ENCODE assay signal across 23 cellular contexts in genomic region chr4:101774807-101775206, GRCh38. TPM values are rescaled to one million over a fixed set of nuclear protein-coding genes. Genes with fewer than 3 reads are reported as not detected.
A peak's percentile ranks its signal among the peaks of the same experiment; 100 is the strongest.
DNase-seq lines count a peak whose midpoint lies in the region; ATAC-seq, FAIRE-seq and TF ChIP-seq lines count a peak whose summit lies in the region.
"Had no signal": no experiment of that assay in that cellular context is flagged by ENCODE, and none has a peak within 500 bp of the region (broad histone marks: within the 10 kb centered on the region; RNA-seq: fewer than 3 reads in every experiment).

No MANE protein-coding gene starts in this region.

- peak in 1 of 2 experiments; percentile 29; a peak in 1 of 4 replicates for TF ChIP-seq EP300 in HepG2 (IDR thresholded peaks at IDR 0.05; ENCODE audit: low read depth in 2 of 2, low read length in 2 of 2)
- TF ChIP-seq EP300 in HepG2 (CRISPR knock-in tag; IDR thresholded peaks at IDR 0.05; ENCODE audit: borderline replicate concordance), result no peak

- H4K20me1 ChIP-seq in astrocyte (ENCODE audit: insufficient read depth, low read length), result no peaks in the 10 kb centered on the region
- no peaks in the 10 kb centered on the region for H4K20me1 ChIP-seq in HepG2 (ENCODE audit: insufficient read depth, low read length)

- H3K9ac ChIP-seq in astrocyte (ENCODE audit: low read length) (no peak overlapping the region), HepG2 (ENCODE audit: insufficient read depth, low read depth, low read length) (no peak overlapping the region)

- DNase-seq in AG09309 (ENCODE audit: low read depth) (peak; percentile 52), LHCN-M2 (ENCODE audit: low read depth) (peak; percentile 3), astrocyte (ENCODE audit: low read depth) (no peak), HepG2 (ENCODE audit: low spot score) (peak; percentile 68), tibial artery (no peak), DMS79 treated with DMSO at 0.1 percent for 48 hours (lab: John Stamatoyannopoulos, UW) (no peak)
- DNase-seq in stimulated activated CD4-positive, alpha-beta T cell treated with anti-CD3 and anti-CD28 coated beads, Interleukin-2, amount 100 ng/mL, for 48 hours, result no peak
- DNase-seq: activated CD4-positive, CD25-positive, alpha-beta regulatory T cell; adrenal gland; endodermal cell; naive thymus-derived CD8-positive, alpha-beta T cell; NCI-H187 treated with DMSO at 0.1 percent for 48 hours; NCI-H446 treated with DMSO at 0.1 percent for 48 hours; posterior cingulate gyrus; SHP77; stimulated activated CD4-positive, alpha-beta T cell treated with anti-CD3 and anti-CD28 coated beads, Interleukin-12 subunit alpha, Interleukin-12 subunit beta, amount 100 ng/mL, for 4 hours; stimulated activated naive CD4-positive, alpha-beta T cell treated with Interleukin-2 at 50 U/mL for 16 hours; T-helper 2 cell; upper lobe of left lung had no signal

- H2AFZ ChIP-seq in astrocyte (ENCODE audit: low read depth, low read length) (no peak overlapping the region), HepG2 (ENCODE audit: low read length) (no peak overlapping the region)

- CTCF ChIA-PET in HepG2 (lab: Yijun Ruan, JAX; ENCODE audit: low intra/inter-chr PET ratio, low total read pairs), result no interaction called here

- no peak overlapping the region for H3K4me3 Mint-ChIP-seq in astrocyte (ENCODE audit: unreplicated experiment)
- H3K4me3 Mint-ChIP-seq: activated T-helper 17 cell treated with anti-CD3 and anti-CD28 coated beads, Interleukin-2, amount 50 U/mL, for 72 hours; endodermal cell; naive thymus-derived CD8-positive, alpha-beta T cell had no signal

- TF ChIP-seq RAD21 in HepG2 (CRISPR knock-in tag; IDR thresholded peaks at IDR 0.05), result no peak

- H3K79me2 ChIP-seq in astrocyte (ENCODE audit: insufficient read depth, low read length), result no peaks in the 10 kb centered on the region
- no peaks in the 10 kb centered on the region for H3K79me2 ChIP-seq in HepG2 (ENCODE audit: insufficient read depth, low read length)

- no peak overlapping the region for H3K27ac Mint-ChIP-seq in astrocyte (ENCODE audit: unreplicated experiment)
- H3K27ac Mint-ChIP-seq: activated T-helper 17 cell treated with anti-CD3 and anti-CD28 coated beads, Interleukin-2, amount 50 U/mL, for 72 hours; endodermal cell; naive thymus-derived CD8-positive, alpha-beta T cell had no signal

- POLR2A ChIA-PET in HepG2 (lab: Yijun Ruan, JAX), result no interaction called here

- 0% methylated on average over 1 of the region's 1 CpG for WGBS in HepG2 (ENCODE audit: low lambda C conversion rate)

- H3K9me3 ChIP-seq in astrocyte (ENCODE audit: insufficient read depth, low read depth, low read length) (no peaks in the 10 kb centered on the region), HepG2 (ENCODE audit: low read length) (peaks cover 9% of the 10 kb centered on the region; the same call in 1 of the 2 replicates), tibial artery (peaks cover 0 to 16% (median 0%) of the 10 kb centered on the region in 3 donors)

- TF ChIP-seq POLR2A in HepG2 (IDR thresholded peaks at IDR 0.05; ENCODE audit: insufficient read depth in 1 of 2, low read depth in 2 of 2, low read length in 2 of 2), result no peak

- no peak overlapping the region for H3K27ac ChIP-seq in astrocyte (ENCODE audit: low read depth, low read length)
- H3K27ac ChIP-seq in HepG2 (ENCODE audit: extremely low read length, insufficient read depth, low read length), result no peak overlapping the region
- no peak overlapping the region for H3K27ac ChIP-seq in tibial artery
- H3K27ac ChIP-seq: adrenal gland, gastroesophageal sphincter, upper lobe of left lung had no signal

- TF ChIP-seq CTCF in AG09309 (IDR thresholded peaks at IDR 0.05; ENCODE audit: control insufficient read depth, insufficient read depth, low read depth, low read length, missing control alignments), result no peak
- TF ChIP-seq CTCF in astrocyte (IDR thresholded peaks at IDR 0.05; ENCODE audit: insufficient read depth, low read depth, low read length), result no peak
- no peak for TF ChIP-seq CTCF in HepG2 (CRISPR knock-in tag; IDR thresholded peaks at IDR 0.05)
- TF ChIP-seq CTCF in tibial artery (IDR thresholded peaks at IDR 0.05), result no peak

- peaks cover 5% of the 10 kb centered on the region for H3K9me3 Mint-ChIP-seq in astrocyte (ENCODE audit: unreplicated experiment)

- H3K4me2 ChIP-seq in astrocyte (ENCODE audit: low read length) (no peak overlapping the region), HepG2 (ENCODE audit: low read depth, low read length) (no peak overlapping the region; the same call in 1 of the 2 replicates)

- no TSS peak for BruUV-seq in HepG2 (replicated peaks; lab: Mats Ljungman, UMichigan)

- H3K36me3 Mint-ChIP-seq in astrocyte (ENCODE audit: low read depth, unreplicated experiment), result peaks cover 2% of the 10 kb centered on the region

- H3K4me3 ChIP-seq in AG09309 (ENCODE audit: control insufficient read depth, low read depth, low read length), result no peak overlapping the region
- no peak overlapping the region for H3K4me3 ChIP-seq in astrocyte (ENCODE audit: insufficient read depth, low read depth, low read length)
- H3K4me3 ChIP-seq in HepG2 (replicated peaks in 1 of 3; ENCODE audit: insufficient read depth in 1 of 3, low read depth in 2 of 3, low read length in 3 of 3), result no peak overlapping the region
- no peak overlapping the region for H3K4me3 ChIP-seq in tibial artery
- H3K4me3 ChIP-seq: adrenal gland, gastroesophageal sphincter, upper lobe of left lung had no signal

- in situ Hi-C loops in HepG2 (cut with HindIII; ENCODE audit: extremely low pct_ligation_motif_present, low pct_unique_long_range_greater_than_20kb), result no loop called here

- no peaks in the 10 kb centered on the region for H3K4me1 ChIP-seq in astrocyte (ENCODE audit: insufficient read depth, low read length)
- H3K4me1 ChIP-seq in HepG2 (ENCODE audit: insufficient read depth, low read length), result peaks cover 8% of the 10 kb centered on the region; the same call in 1 of the 2 replicates
- no peaks in the 10 kb centered on the region for H3K4me1 ChIP-seq in tibial artery
- H3K4me1 ChIP-seq: adrenal gland, gastroesophageal sphincter, upper lobe of left lung had no signal

- peak; percentile 71 for FAIRE-seq in astrocyte (lab: Jason Lieb, UNC)
- FAIRE-seq in HepG2 (lab: Jason Lieb, UNC), result no peak

- H3K4me1 Mint-ChIP-seq in astrocyte (ENCODE audit: low read depth, unreplicated experiment), result peaks cover 2% of the 10 kb centered on the region
- H3K4me1 Mint-ChIP-seq: activated T-helper 17 cell treated with anti-CD3 and anti-CD28 coated beads, Interleukin-2, amount 50 U/mL, for 72 hours; naive thymus-derived CD8-positive, alpha-beta T cell had no signal

- no peaks in the 10 kb centered on the region for H3K27me3 ChIP-seq in astrocyte (ENCODE audit: insufficient read depth, low read length)
- H3K27me3 ChIP-seq in HepG2 (ENCODE audit: control insufficient read depth in 1 of 2, insufficient read depth in 2 of 2, low read length in 2 of 2), result no peaks in the 10 kb centered on the region
- no peaks in the 10 kb centered on the region for H3K27me3 ChIP-seq in tibial artery
- H3K27me3 ChIP-seq: adrenal gland, gastroesophageal sphincter, upper lobe of left lung had no signal

- intact Hi-C loops in HepG2 (cut with micrococcal nuclease; ENCODE audit: unreplicated experiment) (no loop called here), tibial artery (cut with DNase I; ENCODE audit: low total_unique reads) (no loop called here)

- H3K36me3 ChIP-seq in astrocyte (ENCODE audit: insufficient read depth, low read length), result no peaks in the 10 kb centered on the region
- no peaks in the 10 kb centered on the region for H3K36me3 ChIP-seq in HepG2 (replicated peaks in 1 of 2; ENCODE audit: control insufficient read depth in 1 of 2, insufficient read depth in 2 of 2, low read length in 2 of 2)
- no peaks in the 10 kb centered on the region for H3K36me3 ChIP-seq in tibial artery
- H3K36me3 ChIP-seq: adrenal gland, gastroesophageal sphincter, upper lobe of left lung had no signal

- no peaks in the 10 kb centered on the region for H3K27me3 Mint-ChIP-seq in astrocyte (ENCODE audit: low read depth, unreplicated experiment)

- ATAC-seq in HepG2 (peak; percentile 66), GM19452 (IDR thresholded peaks at IDR 0.05; ENCODE audit: unreplicated experiment) (no peak)
- ATAC-seq: activated T-helper 17 cell treated with anti-CD3 and anti-CD28 coated beads, Interleukin-2, amount 50 U/mL, for 72 hours; gastroesophageal sphincter; naive thymus-derived CD8-positive, alpha-beta T cell had no signal

TF ChIP-seq in HepG2, 621 proteins besides CTCF, POLR2A, EP300 and RAD21 (continues in another document):
- no peak for TF ChIP-seq HHEX (CRISPR knock-in tag; IDR thresholded peaks at IDR 0.05)
- no peak for TF ChIP-seq IRX3 (CRISPR knock-in tag; IDR thresholded peaks at IDR 0.05; ENCODE audit: borderline replicate concordance, low read depth)
- peak; percentile 59; the same call in 1 of the 2 replicates for TF ChIP-seq ELF3 (CRISPR knock-in tag; IDR thresholded peaks at IDR 0.05)

RNA-seq across cellular contexts. Expression of gene BANK1, which starts 15.7 kb away (rescaled TPM):
- 0.06 TPM in 1 of 2 replicates, not detected in the other for total RNA-seq in LHCN-M2 (2014; rRNA removed)
- 0.78 TPM for polyA plus RNA-seq in LHCN-M2 (2012)
- 1.3 and 2.0 TPM in 2 replicates for total RNA-seq in astrocyte
- total RNA-seq in HepG2 (2016; rRNA removed; fragmentation: Illumina TruSeq; extraction: Trizol), result 0.15 TPM in 2 replicates
- total RNA-seq in HepG2 (2016; cell fraction: cytosol; rRNA removed; fragmentation: Illumina TruSeq; extraction: Trizol; ENCODE audit: low read depth), result 0.61 TPM in 1 of 2 replicates, not detected in the other
- 0.04 and 0.17 TPM in 2 replicates for total RNA-seq in HepG2 (2016; cell fraction: insoluble cytoplasmic fraction; rRNA removed; fragmentation: Illumina TruSeq; extraction: Trizol)
- total RNA-seq in HepG2 (2016; cell fraction: membrane; rRNA removed; fragmentation: Illumina TruSeq; extraction: Trizol), result 0.06 and 0.24 TPM in 2 replicates
- 0.19 and 0.28 TPM in 2 replicates for total RNA-seq in HepG2 (2016; cell fraction: nucleus; rRNA removed; fragmentation: Illumina TruSeq; extraction: Trizol)
- 0.09 TPM in 1 of 2 replicates, not detected in the other for polyA plus RNA-seq in HepG2 (2011; rRNA removed)
- polyA plus RNA-seq in HepG2 (2011; cell fraction: cytosol; rRNA removed), result not detected in 2 replicates
- polyA plus RNA-seq in HepG2 (2011; cell fraction: nucleus; rRNA removed), result 0.12 TPM in 1 of 2 replicates, not detected in the other
- not detected in 2 replicates for polyA plus RNA-seq in HepG2 (2012)
- 0.03 TPM in 1 of 2 replicates, not detected in the other for polyA plus RNA-seq in HepG2 (2016; cell fraction: cytosol; fragmentation: Illumina TruSeq; extraction: Trizol; ENCODE audit: low read depth)
- polyA plus RNA-seq in HepG2 (2016; cell fraction: insoluble cytoplasmic fraction; fragmentation: Illumina TruSeq; extraction: Trizol; ENCODE audit: low read depth), result 0.39 TPM in 1 of 2 replicates, not detected in the other
- polyA plus RNA-seq in HepG2 (2016; cell fraction: membrane; fragmentation: Illumina TruSeq; extraction: Trizol; ENCODE audit: low read depth), result 0.05 TPM in 1 of 2 replicates, not detected in the other
- polyA plus RNA-seq in HepG2 (2016; cell fraction: nucleus; fragmentation: Illumina TruSeq; extraction: Trizol; ENCODE audit: insufficient read depth, low read depth), result 0.34 and 0.40 TPM in 2 replicates
- not detected in 2 replicates for polyA minus RNA-seq in HepG2 (2011; rRNA and poly(A)+ RNA removed; ENCODE audit: low replicate concordance)
- polyA minus RNA-seq in HepG2 (2011; cell fraction: cytosol; rRNA and poly(A)+ RNA removed), result not detected in 2 replicates
- not detected in 2 replicates for polyA minus RNA-seq in HepG2 (2011; cell fraction: nucleus; rRNA and poly(A)+ RNA removed)
- total RNA-seq: lung microvascular endothelial cell had no signal

Comparison
In these comparisons a context has a peak if more than half of its experiments do, and no peak if none do; other contexts are left out.
1. DNase-seq: peak in AG09309 (single experiment), LHCN-M2 (single experiment) and HepG2 (single experiment); none in astrocyte (single experiment), tibial artery (0 of 2), DMS79 treated with DMSO at 0.1 percent for 48 hours (single experiment) and stimulated activated CD4-positive, alpha-beta T cell treated with anti-CD3 and anti-CD28 coated beads, Interleukin-2, amount 100 ng/mL, for 48 hours (0 of 2).